In genomic region chr17:50884354-50885311, GRCh38 we compare ENCODE assay signal across 11 cellular contexts. TPM values are rescaled to one million over a fixed set of nuclear protein-coding genes. Genes with fewer than 3 reads are reported as not detected.
DNase-seq lines count a peak whose midpoint lies in the region; ATAC-seq and TF ChIP-seq lines count a peak whose summit lies in the region.
"Had no signal": no experiment of that assay in that cellular context is flagged by ENCODE, and none has a peak within 500 bp of the region (broad histone marks: within the 10 kb centered on the region; RNA-seq: fewer than 3 reads in every experiment).

No MANE protein-coding gene starts in this region.

- H3K27ac Mint-ChIP-seq in activated CD4-positive, alpha-beta T cell treated with anti-CD3 and anti-CD28 coated beads, Interleukin-2, amount 10 ng/mL, durations not matched to agents 7 days and 5 days: peak overlapping the region; percentile 48
- peak overlapping the region; percentile 88 for H3K27ac Mint-ChIP-seq in central memory CD8-positive, alpha-beta T cell (ENCODE audit: low read depth)
- no peak overlapping the region for H3K27ac Mint-ChIP-seq in glutamatergic neuron (ENCODE audit: unreplicated experiment)

- H3K27ac ChIP-seq in lung (ENCODE audit: low read depth in 1 of 2, low read length in 1 of 2): peak overlapping the region in 1 of 2 donors; percentile 74
- peak overlapping the region in 3 of 4 donors; percentile 36 to 65 (median 63) for H3K27ac ChIP-seq in tibial nerve
- H3K27ac ChIP-seq: brain microvascular endothelial cell had no signal

- no peak for TF ChIP-seq EP300 in tibial nerve (IDR thresholded peaks at IDR 0.05)

- H3K27me3 ChIP-seq in lung (ENCODE audit: control insufficient read depth, insufficient read depth) (no peaks in the 10 kb centered on the region), tibial nerve (no peaks in the 10 kb centered on the region)
- H3K27me3 ChIP-seq: brain microvascular endothelial cell had no signal

- H3K36me3 Mint-ChIP-seq in activated CD4-positive, alpha-beta T cell treated with anti-CD3 and anti-CD28 coated beads, Interleukin-2, amount 10 ng/mL, durations not matched to agents 7 days and 5 days (ENCODE audit: low read depth): peaks cover 1% of the 10 kb centered on the region
- no peaks in the 10 kb centered on the region for H3K36me3 Mint-ChIP-seq in central memory CD8-positive, alpha-beta T cell (ENCODE audit: insufficient read depth)
- H3K36me3 Mint-ChIP-seq in glutamatergic neuron (ENCODE audit: unreplicated experiment): no peaks in the 10 kb centered on the region

- no peak for ATAC-seq in central memory CD8-positive, alpha-beta T cell (replicated peaks; ENCODE audit: extremely low read depth, poor library complexity, severe bottlenecking)
- ATAC-seq in lung (ENCODE audit: insufficient read depth, low FRiP score): peak; percentile 74
- ATAC-seq in HG02642 (IDR thresholded peaks at IDR 0.05; ENCODE audit: poor library complexity, unreplicated experiment): no peak

- H3K4me1 Mint-ChIP-seq in activated CD4-positive, alpha-beta T cell treated with anti-CD3 and anti-CD28 coated beads, Interleukin-2, amount 10 ng/mL, durations not matched to agents 7 days and 5 days: peaks cover 44% of the 10 kb centered on the region
- H3K4me1 Mint-ChIP-seq in central memory CD8-positive, alpha-beta T cell: peaks cover 30% of the 10 kb centered on the region
- H3K4me1 Mint-ChIP-seq in glutamatergic neuron (ENCODE audit: low read depth, unreplicated experiment): peaks cover 4% of the 10 kb centered on the region

- no peaks in the 10 kb centered on the region for H3K4me1 ChIP-seq in lung (ENCODE audit: control insufficient read depth in 2 of 2, insufficient read depth in 2 of 2, low read length in 2 of 2)
- peaks cover 0 to 28% (median 3%) of the 10 kb centered on the region in 4 donors for H3K4me1 ChIP-seq in tibial nerve

- 70 to 75% methylated on average over 8 of the region's 8 CpGs for WGBS in lung, 2 donors
- 70% methylated on average over 5 to 8 of the region's 8 CpGs for WGBS in tibial nerve, 2 donors

- CTCF ChIA-PET in activated CD4-positive, alpha-beta T cell treated with anti-CD3 and anti-CD28 coated beads, Interleukin-2, amount 10 ng/mL, durations not matched to agents 7 days and 5 days (lab: Charles Lee): interaction anchor here (0.5 to 3.3 kb wide), 6 partner anchors 12 to 22 kb away, joined by 3 to 17 read pairs (median 4); partner anchors contain the start of gene TOB1

- H3K9me3 Mint-ChIP-seq in activated CD4-positive, alpha-beta T cell treated with anti-CD3 and anti-CD28 coated beads, Interleukin-2, amount 10 ng/mL, durations not matched to agents 7 days and 5 days: no peaks in the 10 kb centered on the region
- H3K9me3 Mint-ChIP-seq in central memory CD8-positive, alpha-beta T cell: no peaks in the 10 kb centered on the region
- no peaks in the 10 kb centered on the region for H3K9me3 Mint-ChIP-seq in glutamatergic neuron (ENCODE audit: unreplicated experiment)

- no peak for TF ChIP-seq POLR2A in tibial nerve (IDR thresholded peaks at IDR 0.05)

- TF ChIP-seq CTCF in lung (IDR thresholded peaks at IDR 0.05; ENCODE audit: control extremely low read depth, extremely low read depth) (no peak), tibial nerve (IDR thresholded peaks at IDR 0.05) (no peak), glutamatergic neuron (IDR thresholded peaks at IDR 0.05; ENCODE audit: partially characterized antibody, unreplicated experiment) (no peak)

- H3K9me3 ChIP-seq in lung (ENCODE audit: control insufficient read depth in 2 of 2, insufficient read depth in 1 of 2, low read length in 1 of 2): no peaks in the 10 kb centered on the region
- peaks cover 0 to 5% (median 0%) of the 10 kb centered on the region in 4 donors for H3K9me3 ChIP-seq in tibial nerve

- H3K27me3 Mint-ChIP-seq in activated CD4-positive, alpha-beta T cell treated with anti-CD3 and anti-CD28 coated beads, Interleukin-2, amount 10 ng/mL, durations not matched to agents 7 days and 5 days: peaks cover 11% of the 10 kb centered on the region
- no peaks in the 10 kb centered on the region for H3K27me3 Mint-ChIP-seq in central memory CD8-positive, alpha-beta T cell
- H3K27me3 Mint-ChIP-seq in glutamatergic neuron (ENCODE audit: unreplicated experiment): peaks cover 3% of the 10 kb centered on the region

- no peak overlapping the region for H3K4me3 Mint-ChIP-seq in activated CD4-positive, alpha-beta T cell treated with anti-CD3 and anti-CD28 coated beads, Interleukin-2, amount 10 ng/mL, durations not matched to agents 7 days and 5 days
- H3K4me3 Mint-ChIP-seq in central memory CD8-positive, alpha-beta T cell: no peak overlapping the region
- no peak overlapping the region for H3K4me3 Mint-ChIP-seq in glutamatergic neuron (ENCODE audit: unreplicated experiment)

- POLR2A ChIA-PET in activated CD4-positive, alpha-beta T cell treated with anti-CD3 and anti-CD28 coated beads, Interleukin-2, amount 10 ng/mL, durations not matched to agents 7 days and 5 days (lab: Charles Lee): no interaction called here

- no peak for DNase-seq in activated CD4-positive, alpha-beta T cell treated with anti-CD3 and anti-CD28 coated beads, Interleukin-2, amount 10 ng/mL, durations not matched to agents 7 days and 5 days
- no peak for DNase-seq in activated CD4-positive, alpha-beta T cell treated with anti-CD3 and anti-CD28 coated beads for 4 hours
- DNase-seq in central memory CD8-positive, alpha-beta T cell (ENCODE audit: low spot score in 2 of 2): no peak
- DNase-seq in lung (ENCODE audit: low spot score) (no peak), tibial nerve (ENCODE audit: low spot score in 2 of 2) (no peak), DMS79 (lab: John Stamatoyannopoulos, UW) (no peak), glutamatergic neuron (no peak)
- DNase-seq: brain microvascular endothelial cell, NCI-H2171 had no signal

- H3K36me3 ChIP-seq in lung (ENCODE audit: control insufficient read depth in 2 of 2, insufficient read depth in 2 of 2, low read length in 2 of 2) (no peaks in the 10 kb centered on the region), tibial nerve (no peaks in the 10 kb centered on the region)
- H3K36me3 ChIP-seq: brain microvascular endothelial cell had no signal

- H3K4me3 ChIP-seq in lung: no peak overlapping the region
- H3K4me3 ChIP-seq in tibial nerve: no peak overlapping the region

RNA-seq across cellular contexts. Expression of gene TOB1, which starts 18.5 kb away (rescaled TPM):
- 10 to 100 TPM; 81.8 to 99.0 TPM for total RNA-seq in activated CD4-positive, alpha-beta T cell treated with anti-CD3 and anti-CD28 coated beads, Interleukin-2, amount 10 ng/mL, durations not matched to agents 7 days and 5 days
- total RNA-seq in lung (10 to 100 TPM; 28.4 to 75.5 TPM), tibial nerve (100 to 1,000 TPM in 1 of 4 donors, 10 to 100 TPM in 3; 48.6 to 142 (median 81.3) TPM), glutamatergic neuron (ENCODE audit: unreplicated experiment) (78.7 TPM)
- polyA plus RNA-seq in lung: 10 to 100 TPM; 15.3 to 30.5 TPM

RNA-seq across cellular contexts. Expression of gene WFIKKN2, which starts 49.2 kb away (rescaled TPM):
- total RNA-seq in activated CD4-positive, alpha-beta T cell treated with anti-CD3 and anti-CD28 coated beads, Interleukin-2, amount 10 ng/mL, durations not matched to agents 7 days and 5 days: not detected
- total RNA-seq in lung (under 1 TPM; 0.06 to 0.31 TPM), tibial nerve (1 to 10 TPM in 3 of 4 donors, not detected in 1; 1.0 to 2.2 (median 1.2) TPM), glutamatergic neuron (ENCODE audit: unreplicated experiment) (3.5 TPM)
- under 1 TPM; 0.01 to 0.20 TPM for polyA plus RNA-seq in lung
- total RNA-seq: glomerular endothelial cell had no signal
